10 cellular contexts compared by ENCODE assay signal in genomic region chr6:70310063-70310694, GRCh38. TPM values are rescaled to one million over a fixed set of nuclear protein-coding genes. Genes with fewer than 3 reads are reported as not detected.
A peak's percentile ranks its signal among the peaks of the same experiment; 100 is the strongest.
DNase-seq lines count a peak whose midpoint lies in the region; ATAC-seq, FAIRE-seq and TF ChIP-seq lines count a peak whose summit lies in the region.
"Had no signal": no experiment of that assay in that cellular context is flagged by ENCODE, and none has a peak within 500 bp of the region (broad histone marks: within the 10 kb centered on the region; RNA-seq: fewer than 3 reads in every experiment).

No MANE protein-coding gene starts in this region.

- H3K27me3 ChIP-seq in DOHH2 (ENCODE audit: control insufficient read depth, low read length) (peaks cover 10% of the 10 kb centered on the region), SU-DHL-6 (ENCODE audit: low read length) (no peaks in the 10 kb centered on the region), spleen (replicated peaks in 1 of 7) (peaks cover 0 to 21% (median 0%) of the 10 kb centered on the region in 7 donors)

- H4K20me1 ChIP-seq in DOHH2 (ENCODE audit: control insufficient read depth, insufficient read depth, low read depth, low read length) = no peaks in the 10 kb centered on the region
- no peaks in the 10 kb centered on the region for H4K20me1 ChIP-seq in SU-DHL-6 (ENCODE audit: low read depth, low read length)

- ATAC-seq in GM18858 (IDR thresholded peaks at IDR 0.05; ENCODE audit: unreplicated experiment) = no peak

- H3K27ac ChIP-seq in DOHH2 (ENCODE audit: low read depth, low read length) (no peak overlapping the region), SU-DHL-6 (ENCODE audit: low read depth, low read length) (no peak overlapping the region), spleen (no peak overlapping the region)

- no peaks in the 10 kb centered on the region for H3F3A ChIP-seq in DOHH2 (ENCODE audit: control insufficient read depth, insufficient read depth)
- no peaks in the 10 kb centered on the region for H3F3A ChIP-seq in SU-DHL-6 (ENCODE audit: insufficient read depth)

- H3K4me3 ChIP-seq in DOHH2 (ENCODE audit: low read length) = no peak overlapping the region
- no peak overlapping the region for H3K4me3 ChIP-seq in SU-DHL-6 (ENCODE audit: insufficient read depth, low read length, poor library complexity, severe bottlenecking)
- H3K4me3 ChIP-seq in spleen = no peak overlapping the region

- H3K4me2 ChIP-seq in DOHH2 (ENCODE audit: low read length) (no peak overlapping the region), SU-DHL-6 (ENCODE audit: low read depth, low read length, poor library complexity, severe bottlenecking) (no peak overlapping the region)

- no peaks in the 10 kb centered on the region for H3K36me3 Mint-ChIP-seq in activated T-helper 2 cell treated with anti-CD3 and anti-CD28 coated beads, Interferon-gamma antibody, Interleukin-2, Interleukin-4, amounts not matched to agents 10 μg/mL and 5 μg/mL and 100 μg/mL, durations not matched to agents 14 hours and 24 hours and 36 hours (ENCODE audit: low read depth)

- no peak overlapping the region for H3K9ac ChIP-seq in SU-DHL-6 (ENCODE audit: low read length)

- no peak overlapping the region for H3K27ac Mint-ChIP-seq in activated T-helper 2 cell treated with anti-CD3 and anti-CD28 coated beads, Interferon-gamma antibody, Interleukin-2, Interleukin-4, amounts not matched to agents 10 μg/mL and 5 μg/mL and 100 μg/mL, durations not matched to agents 14 hours and 24 hours and 36 hours

- peak; percentile 88 for FAIRE-seq in frontal cortex (lab: Jason Lieb, UNC)

- DNase-seq in HT1080 (ENCODE audit: low read depth) (peak; percentile 38), frontal cortex (ENCODE audit: low spot score in 2 of 2) (no peak), spleen (no peak), OCI-M2 (lab: John Stamatoyannopoulos, UW; ENCODE audit: unreplicated experiment) (no peak)
- DNase-seq in activated T-helper 2 cell treated with anti-CD3 and anti-CD28 coated beads, Interferon-gamma antibody, Interleukin-2, Interleukin-4, amounts not matched to agents 10 μg/mL and 5 μg/mL and 100 μg/mL, durations not matched to agents 14 hours and 24 hours and 36 hours (ENCODE audit: low spot score) = no peak

- no peak overlapping the region for H2AFZ ChIP-seq in SU-DHL-6 (ENCODE audit: low read depth, low read length, severe bottlenecking)

- H3K9me3 Mint-ChIP-seq in activated T-helper 2 cell treated with anti-CD3 and anti-CD28 coated beads, Interferon-gamma antibody, Interleukin-2, Interleukin-4, amounts not matched to agents 10 μg/mL and 5 μg/mL and 100 μg/mL, durations not matched to agents 14 hours and 24 hours and 36 hours = no peaks in the 10 kb centered on the region

- H3K36me3 ChIP-seq in DOHH2 (ENCODE audit: control insufficient read depth, low read length) (no peaks in the 10 kb centered on the region), SU-DHL-6 (ENCODE audit: low read length) (no peaks in the 10 kb centered on the region), spleen (no peaks in the 10 kb centered on the region)

- H3K79me2 ChIP-seq in DOHH2 (ENCODE audit: control insufficient read depth, low read length) (no peaks in the 10 kb centered on the region), SU-DHL-6 (ENCODE audit: insufficient read depth, low read length) (no peaks in the 10 kb centered on the region)

- intact Hi-C loops in spleen (cut with DNase I; ENCODE audit: low total_unique reads) = no loop called here
- intact Hi-C loops in activated T-helper 2 cell treated with anti-CD3 and anti-CD28 coated beads, Interferon-gamma antibody, Interleukin-2, Interleukin-4, amounts not matched to agents 10 μg/mL and 5 μg/mL and 100 μg/mL, durations not matched to agents 14 hours and 24 hours and 36 hours (cut with micrococcal nuclease) = loop anchor here (1.0 to 10.0 kb wide), 3 partner anchors 59 to 705 kb away; partner anchors contain the start of gene B3GAT2

- 19 to 20% (median 20%) methylated on average over 4 of the region's 4 CpGs for WGBS in spleen, 5 donors

- H3K9me2 ChIP-seq in DOHH2 (replicated peaks; ENCODE audit: control insufficient read depth, low read length) (no peaks in the 10 kb centered on the region), SU-DHL-6 (replicated peaks; ENCODE audit: insufficient read depth, low read length) (no peaks in the 10 kb centered on the region)

- H3K4me1 Mint-ChIP-seq in activated T-helper 2 cell treated with anti-CD3 and anti-CD28 coated beads, Interferon-gamma antibody, Interleukin-2, Interleukin-4, amounts not matched to agents 10 μg/mL and 5 μg/mL and 100 μg/mL, durations not matched to agents 14 hours and 24 hours and 36 hours (ENCODE audit: low read depth) = peaks cover 14% of the 10 kb centered on the region

- H3K4me1 ChIP-seq in DOHH2 (ENCODE audit: control insufficient read depth, low read length) (no peaks in the 10 kb centered on the region), spleen (no peaks in the 10 kb centered on the region)

- peaks cover 33% of the 10 kb centered on the region for H3K27me3 Mint-ChIP-seq in activated T-helper 2 cell treated with anti-CD3 and anti-CD28 coated beads, Interferon-gamma antibody, Interleukin-2, Interleukin-4, amounts not matched to agents 10 μg/mL and 5 μg/mL and 100 μg/mL, durations not matched to agents 14 hours and 24 hours and 36 hours (ENCODE audit: low read depth)

- H3K4me3 Mint-ChIP-seq in activated T-helper 2 cell treated with anti-CD3 and anti-CD28 coated beads, Interferon-gamma antibody, Interleukin-2, Interleukin-4, amounts not matched to agents 10 μg/mL and 5 μg/mL and 100 μg/mL, durations not matched to agents 14 hours and 24 hours and 36 hours (ENCODE audit: low read depth) = no peak overlapping the region

- TF ChIP-seq POLR2A in spleen (IDR thresholded peaks at IDR 0.05) = no peak

- no peaks in the 10 kb centered on the region for H3K9me3 ChIP-seq in DOHH2 (ENCODE audit: control insufficient read depth, insufficient read depth, low read length)
- no peaks in the 10 kb centered on the region for H3K9me3 ChIP-seq in SU-DHL-6 (ENCODE audit: insufficient read depth, low read length)
- H3K9me3 ChIP-seq in spleen = no peaks in the 10 kb centered on the region

- TF ChIP-seq CTCF in DOHH2 (IDR thresholded peaks at IDR 0.05; ENCODE audit: low read depth, low read length, poor library complexity, severe bottlenecking) = peak; percentile 60
- TF ChIP-seq CTCF in SU-DHL-6 (IDR thresholded peaks at IDR 0.05; ENCODE audit: insufficient read depth, low read length, poor library complexity, severe bottlenecking) = peak; percentile 60
- TF ChIP-seq CTCF in spleen (IDR thresholded peaks at IDR 0.05 in 8 of 11, conservative IDR thresholded peaks at IDR 0.05 in 3 of 11) = peak in 7 of 11 experiments; percentile 29 to 54 (median 44)

RNA-seq across cellular contexts. Expression of gene COL9A1, which starts 7.3 kb away (rescaled TPM):
- total RNA-seq in HT1080 (2014; rRNA removed; shearing (Covaris generic)) = not detected in 2 replicates
- polyA plus RNA-seq in HT1080 (2015; cell fraction: cytosol; rRNA removed) = not detected in 2 replicates
- polyA plus RNA-seq in HT1080 (2015; cell fraction: nucleus; rRNA removed) = not detected in 2 replicates
- 3.3 TPM for total RNA-seq in frontal cortex
- not detected for total RNA-seq in spleen
- polyA plus RNA-seq in spleen = under 1 TPM; 0.06 to 0.07 (median 0.06) TPM
- not detected in 2 replicates for total RNA-seq in activated T-helper 2 cell treated with anti-CD3 and anti-CD28 coated beads, Interferon-gamma antibody, Interleukin-2, Interleukin-4, amounts not matched to agents 10 μg/mL and 5 μg/mL and 100 μg/mL, durations not matched to agents 14 hours and 24 hours and 36 hours
- total RNA-seq: pulmonary artery endothelial cell; T-helper 1 cell treated with Interleukin-12 subunit alpha and Interleukin-12 subunit beta and Interleukin-4 antibody, amounts not matched to agents 30 ng/mL and 1 ng/mL, for 36 hours had no signal
